Comparison of ENCODE assay signal across 24 cellular contexts in the genomic region with DNA sequence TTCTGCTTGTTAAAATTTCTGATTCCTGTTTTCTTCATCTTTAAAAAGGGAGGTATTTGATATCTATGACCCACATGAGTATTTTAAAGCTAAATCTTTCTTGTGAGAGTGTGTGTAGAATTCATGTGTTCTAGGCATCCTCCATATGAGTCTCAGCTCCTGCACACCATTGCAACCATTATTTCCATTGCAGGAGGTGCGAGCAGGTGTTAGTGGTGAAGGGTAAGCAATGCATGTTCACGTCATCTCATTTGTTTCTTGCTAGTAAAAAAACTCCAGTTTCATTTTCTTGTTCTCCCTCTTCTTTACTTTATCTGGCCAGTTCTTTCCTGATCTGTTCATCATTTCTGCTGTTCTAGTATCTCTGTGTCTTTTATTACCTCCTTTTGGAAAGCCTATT.
"Had no signal": no experiment of that assay in that cellular context is flagged by ENCODE, and none has a peak within 500 bp of the region (broad histone marks: within the 10 kb centered on the region; RNA-seq: fewer than 3 reads in every experiment).

No MANE protein-coding gene starts in this region.

- H3K27ac ChIP-seq: foreskin keratinocyte, hepatocyte, left ventricle myocardium inferior, lower lobe of right lung, spleen, tibial artery, upper lobe of left lung, uterus had no signal

- H3K4me1 ChIP-seq: foreskin keratinocyte, left ventricle myocardium inferior, lower lobe of right lung, spleen, tibial artery, upper lobe of left lung, uterus had no signal

- H3K9me3 Mint-ChIP-seq: memory B cell; natural killer cell; neural crest cell; stimulated activated memory B cell treated with anti-CD40 and anti-IgM and Interleukin-4, amounts not matched to agents 10 μg/mL and 1 μg/mL and 100 μg/mL, for 72 hours; stimulated activated naive CD8-positive, alpha-beta T cell treated with anti-CD3 and anti-CD28 coated beads, Interleukin-15, Interleukin-2, amounts not matched to agents 100 ng/mL and 50 ng/mL, for 24 hours had no signal

- H3K27me3 ChIP-seq: foreskin keratinocyte, hepatocyte, tibial artery, upper lobe of left lung, uterus had no signal

- H3K36me3 Mint-ChIP-seq: memory B cell; mesothelial cell of epicardium; natural killer cell; stimulated activated memory B cell treated with anti-CD40 and anti-IgM and Interleukin-4, amounts not matched to agents 10 μg/mL and 1 μg/mL and 100 μg/mL, for 72 hours had no signal

- H3K4me3 ChIP-seq: hepatocyte, left ventricle myocardium inferior, lower lobe of right lung, spleen, tibial artery, upper lobe of left lung, uterus had no signal

- H3K79me2 ChIP-seq: hepatocyte had no signal

- H3K4me2 ChIP-seq: hepatocyte had no signal

- H3K9me3 ChIP-seq: lower lobe of right lung, spleen, tibial artery, upper lobe of left lung, uterus had no signal

- H3K36me3 ChIP-seq: left ventricle myocardium inferior, lower lobe of right lung, spleen, tibial artery, upper lobe of left lung, uterus had no signal

- H3K27ac Mint-ChIP-seq: memory B cell; mesothelial cell of epicardium; natural killer cell; stimulated activated memory B cell treated with anti-CD40 and anti-IgM and Interleukin-4, amounts not matched to agents 10 μg/mL and 1 μg/mL and 100 μg/mL, for 72 hours; stimulated activated naive CD8-positive, alpha-beta T cell treated with anti-CD3 and anti-CD28 coated beads, Interleukin-15, Interleukin-2, amounts not matched to agents 100 ng/mL and 50 ng/mL, for 24 hours had no signal

- ATAC-seq: esophagus mucosa; foreskin keratinocyte; left cardiac atrium; lower lobe of right lung; natural killer cell; sciatic nerve; stimulated activated memory B cell treated with anti-CD40 and anti-IgM and Interleukin-4, amounts not matched to agents 10 μg/mL and 1 μg/mL and 100 μg/mL, for 72 hours had no signal

- H3K4me1 Mint-ChIP-seq: mesothelial cell of epicardium; natural killer cell; neural crest cell; stimulated activated memory B cell treated with anti-CD40 and anti-IgM and Interleukin-4, amounts not matched to agents 10 μg/mL and 1 μg/mL and 100 μg/mL, for 72 hours had no signal

- H2AFZ ChIP-seq: hepatocyte had no signal

- H3K4me3 Mint-ChIP-seq: memory B cell; mesothelial cell of epicardium; natural killer cell; neural crest cell; stimulated activated memory B cell treated with anti-CD40 and anti-IgM and Interleukin-4, amounts not matched to agents 10 μg/mL and 1 μg/mL and 100 μg/mL, for 72 hours; stimulated activated naive CD8-positive, alpha-beta T cell treated with anti-CD3 and anti-CD28 coated beads, Interleukin-15, Interleukin-2, amounts not matched to agents 100 ng/mL and 50 ng/mL, for 24 hours had no signal

- DNase-seq: effector memory CD4-positive, alpha-beta T cell; foreskin keratinocyte; head of caudate nucleus; kidney; left cardiac atrium; left ventricle myocardium inferior; lower lobe of right lung; natural killer cell; posterior cingulate gyrus; spleen; stimulated activated CD4-positive, alpha-beta T cell treated with anti-CD3 and anti-CD28 coated beads, Interleukin-15, amount 100 ng/mL, for 24 hours; stimulated activated CD4-positive, alpha-beta T cell treated with anti-CD3 and anti-CD28 coated beads, Interleukin-1b, Interleukin-23, amount 100 ng/mL, for 48 hours; stimulated activated CD4-positive, alpha-beta T cell treated with anti-CD3 and anti-CD28 coated beads, Interleukin-4, amount 100 ng/mL, for 24 hours; tibial artery; upper lobe of left lung; uterus had no signal
